ENCODE assay signal across 1 cellular context in the genomic region with DNA sequence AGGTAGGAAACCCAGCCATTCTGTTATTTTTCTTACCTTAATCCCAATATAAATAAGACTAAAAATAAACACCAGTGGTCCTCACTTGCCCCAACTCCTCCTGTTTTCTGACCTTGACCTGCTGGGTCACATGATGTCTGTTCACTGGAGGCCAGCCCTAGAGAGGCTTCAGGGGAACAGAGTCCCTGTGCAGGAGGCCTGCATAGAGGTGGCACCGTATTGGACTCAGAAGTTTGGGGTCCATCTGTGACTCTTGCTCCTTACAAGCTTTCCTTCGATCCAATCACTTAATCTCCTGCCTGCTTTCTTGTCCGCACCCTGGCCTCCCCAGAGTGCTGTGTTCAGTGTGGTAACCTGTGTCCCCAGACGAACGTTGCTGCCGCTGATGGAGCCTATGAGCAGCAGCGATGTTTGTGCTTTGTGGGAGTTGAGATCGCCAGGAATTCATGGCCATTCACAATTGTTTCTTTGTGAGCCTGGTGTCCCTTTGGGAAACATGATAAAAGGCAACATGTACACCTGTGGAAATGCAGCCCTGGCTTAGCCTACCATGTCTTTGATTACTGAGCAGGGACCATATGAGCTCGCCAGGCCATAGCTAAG.
TF ChIP-seq lines count a peak whose summit lies in the region.

No MANE protein-coding gene starts in this region.

TF ChIP-seq in HepG2, 621 proteins besides CTCF, POLR2A, EP300 and RAD21 (continued from another document):
- TF ChIP-seq, protein P1, sequence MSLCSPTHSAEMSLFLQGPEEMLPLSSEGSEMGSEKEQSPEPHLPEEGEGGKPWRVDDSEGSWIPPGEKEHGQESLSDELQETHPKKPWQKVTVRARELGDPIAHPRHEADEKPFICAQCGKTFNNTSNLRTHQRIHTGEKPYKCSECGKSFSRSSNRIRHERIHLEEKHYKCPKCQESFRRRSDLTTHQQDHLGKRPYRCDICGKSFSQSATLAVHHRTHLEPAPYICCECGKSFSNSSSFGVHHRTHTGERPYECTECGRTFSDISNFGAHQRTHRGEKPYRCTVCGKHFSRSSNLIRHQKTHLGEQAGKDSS (CRISPR knock-in tag; IDR thresholded peaks at IDR 0.05; ENCODE audit: borderline replicate concordance, low read depth) = no peak
- TF ChIP-seq ZNF766 (CRISPR knock-in tag; IDR thresholded peaks at IDR 0.05; ENCODE audit: borderline replicate concordance) = no peak
- 0 out of 2 replicates have a peak, but pooled peaks have one; percentile 36 for TF ChIP-seq ZNF274 (CRISPR knock-in tag; IDR thresholded peaks at IDR 0.05)
- no peak for TF ChIP-seq TP53 (CRISPR knock-in tag; conservative IDR thresholded peaks at IDR 0.05)
- no peak for TF ChIP-seq POLR2AphosphoS2 (IDR thresholded peaks at IDR 0.05; ENCODE audit: low read depth, low read length)
- no peak for TF ChIP-seq CBX5 (CRISPR knock-in tag; IDR thresholded peaks at IDR 0.05; ENCODE audit: borderline replicate concordance)
- TF ChIP-seq, protein P2, sequence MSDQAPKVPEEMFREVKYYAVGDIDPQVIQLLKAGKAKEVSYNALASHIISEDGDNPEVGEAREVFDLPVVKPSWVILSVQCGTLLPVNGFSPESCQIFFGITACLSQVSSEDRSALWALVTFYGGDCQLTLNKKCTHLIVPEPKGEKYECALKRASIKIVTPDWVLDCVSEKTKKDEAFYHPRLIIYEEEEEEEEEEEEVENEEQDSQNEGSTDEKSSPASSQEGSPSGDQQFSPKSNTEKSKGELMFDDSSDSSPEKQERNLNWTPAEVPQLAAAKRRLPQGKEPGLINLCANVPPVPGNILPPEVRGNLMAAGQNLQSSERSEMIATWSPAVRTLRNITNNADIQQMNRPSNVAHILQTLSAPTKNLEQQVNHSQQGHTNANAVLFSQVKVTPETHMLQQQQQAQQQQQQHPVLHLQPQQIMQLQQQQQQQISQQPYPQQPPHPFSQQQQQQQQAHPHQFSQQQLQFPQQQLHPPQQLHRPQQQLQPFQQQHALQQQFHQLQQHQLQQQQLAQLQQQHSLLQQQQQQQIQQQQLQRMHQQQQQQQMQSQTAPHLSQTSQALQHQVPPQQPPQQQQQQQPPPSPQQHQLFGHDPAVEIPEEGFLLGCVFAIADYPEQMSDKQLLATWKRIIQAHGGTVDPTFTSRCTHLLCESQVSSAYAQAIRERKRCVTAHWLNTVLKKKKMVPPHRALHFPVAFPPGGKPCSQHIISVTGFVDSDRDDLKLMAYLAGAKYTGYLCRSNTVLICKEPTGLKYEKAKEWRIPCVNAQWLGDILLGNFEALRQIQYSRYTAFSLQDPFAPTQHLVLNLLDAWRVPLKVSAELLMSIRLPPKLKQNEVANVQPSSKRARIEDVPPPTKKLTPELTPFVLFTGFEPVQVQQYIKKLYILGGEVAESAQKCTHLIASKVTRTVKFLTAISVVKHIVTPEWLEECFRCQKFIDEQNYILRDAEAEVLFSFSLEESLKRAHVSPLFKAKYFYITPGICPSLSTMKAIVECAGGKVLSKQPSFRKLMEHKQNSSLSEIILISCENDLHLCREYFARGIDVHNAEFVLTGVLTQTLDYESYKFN (CRISPR knock-in tag; conservative IDR thresholded peaks at IDR 0.05) = 0 out of 2 replicates have a peak, but pooled peaks have one; percentile 28
- TF ChIP-seq, protein P3, sequence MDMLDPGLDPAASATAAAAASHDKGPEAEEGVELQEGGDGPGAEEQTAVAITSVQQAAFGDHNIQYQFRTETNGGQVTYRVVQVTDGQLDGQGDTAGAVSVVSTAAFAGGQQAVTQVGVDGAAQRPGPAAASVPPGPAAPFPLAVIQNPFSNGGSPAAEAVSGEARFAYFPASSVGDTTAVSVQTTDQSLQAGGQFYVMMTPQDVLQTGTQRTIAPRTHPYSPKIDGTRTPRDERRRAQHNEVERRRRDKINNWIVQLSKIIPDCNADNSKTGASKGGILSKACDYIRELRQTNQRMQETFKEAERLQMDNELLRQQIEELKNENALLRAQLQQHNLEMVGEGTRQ (IDR thresholded peaks at IDR 0.05; ENCODE audit: low read depth, low read length) = 0 out of 2 replicates have a peak, but pooled peaks have one; percentile 12
- TF ChIP-seq, protein P3 (CRISPR knock-in tag; IDR thresholded peaks at IDR 0.05; ENCODE audit: borderline replicate concordance) = no peak; the same call in 1 of the 2 replicates
- no peak for TF ChIP-seq ZSCAN20 (CRISPR knock-in tag; IDR thresholded peaks at IDR 0.05; ENCODE audit: borderline replicate concordance)
- TF ChIP-seq BCL6 (CRISPR knock-in tag; IDR thresholded peaks at IDR 0.05) = peak; percentile 42; the same call in 1 of the 2 replicates
- TF ChIP-seq AGO2 (optimal IDR thresholded peaks at IDR 0.05; ENCODE audit: low read depth, low read length) = no peak
- TF ChIP-seq, protein P4, sequence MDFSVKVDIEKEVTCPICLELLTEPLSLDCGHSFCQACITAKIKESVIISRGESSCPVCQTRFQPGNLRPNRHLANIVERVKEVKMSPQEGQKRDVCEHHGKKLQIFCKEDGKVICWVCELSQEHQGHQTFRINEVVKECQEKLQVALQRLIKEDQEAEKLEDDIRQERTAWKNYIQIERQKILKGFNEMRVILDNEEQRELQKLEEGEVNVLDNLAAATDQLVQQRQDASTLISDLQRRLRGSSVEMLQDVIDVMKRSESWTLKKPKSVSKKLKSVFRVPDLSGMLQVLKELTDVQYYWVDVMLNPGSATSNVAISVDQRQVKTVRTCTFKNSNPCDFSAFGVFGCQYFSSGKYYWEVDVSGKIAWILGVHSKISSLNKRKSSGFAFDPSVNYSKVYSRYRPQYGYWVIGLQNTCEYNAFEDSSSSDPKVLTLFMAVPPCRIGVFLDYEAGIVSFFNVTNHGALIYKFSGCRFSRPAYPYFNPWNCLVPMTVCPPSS (IDR thresholded peaks at IDR 0.05) = no peak
- no peak for TF ChIP-seq FOSL1 (CRISPR knock-in tag; IDR thresholded peaks at IDR 0.05; ENCODE audit: borderline replicate concordance)
- TF ChIP-seq KMT2A (CRISPR knock-in tag; IDR thresholded peaks at IDR 0.05) = no peak
- TF ChIP-seq, protein P5, sequence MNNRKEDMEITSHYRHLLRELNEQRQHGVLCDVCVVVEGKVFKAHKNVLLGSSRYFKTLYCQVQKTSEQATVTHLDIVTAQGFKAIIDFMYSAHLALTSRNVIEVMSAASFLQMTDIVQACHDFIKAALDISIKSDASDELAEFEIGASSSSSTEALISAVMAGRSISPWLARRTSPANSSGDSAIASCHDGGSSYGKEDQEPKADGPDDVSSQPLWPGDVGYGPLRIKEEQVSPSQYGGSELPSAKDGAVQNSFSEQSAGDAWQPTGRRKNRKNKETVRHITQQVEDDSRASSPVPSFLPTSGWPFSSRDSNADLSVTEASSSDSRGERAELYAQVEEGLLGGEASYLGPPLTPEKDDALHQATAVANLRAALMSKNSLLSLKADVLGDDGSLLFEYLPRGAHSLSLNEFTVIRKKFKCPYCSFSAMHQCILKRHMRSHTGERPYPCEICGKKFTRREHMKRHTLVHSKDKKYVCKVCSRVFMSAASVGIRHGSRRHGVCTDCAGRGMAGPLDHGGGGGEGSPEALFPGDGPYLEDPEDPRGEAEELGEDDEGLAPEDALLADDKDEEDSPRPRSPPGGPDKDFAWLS (CRISPR knock-in tag; IDR thresholded peaks at IDR 0.05; ENCODE audit: borderline replicate concordance) = no peak
- TF ChIP-seq, protein P6, sequence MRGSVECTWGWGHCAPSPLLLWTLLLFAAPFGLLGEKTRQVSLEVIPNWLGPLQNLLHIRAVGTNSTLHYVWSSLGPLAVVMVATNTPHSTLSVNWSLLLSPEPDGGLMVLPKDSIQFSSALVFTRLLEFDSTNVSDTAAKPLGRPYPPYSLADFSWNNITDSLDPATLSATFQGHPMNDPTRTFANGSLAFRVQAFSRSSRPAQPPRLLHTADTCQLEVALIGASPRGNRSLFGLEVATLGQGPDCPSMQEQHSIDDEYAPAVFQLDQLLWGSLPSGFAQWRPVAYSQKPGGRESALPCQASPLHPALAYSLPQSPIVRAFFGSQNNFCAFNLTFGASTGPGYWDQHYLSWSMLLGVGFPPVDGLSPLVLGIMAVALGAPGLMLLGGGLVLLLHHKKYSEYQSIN (CRISPR knock-in tag; IDR thresholded peaks at IDR 0.05; ENCODE audit: borderline replicate concordance) = 0 out of 2 replicates have a peak, but pooled peaks have one; percentile 66
- no peak for TF ChIP-seq ZBTB21 (CRISPR knock-in tag; IDR thresholded peaks at IDR 0.05)
- TF ChIP-seq, protein P7, sequence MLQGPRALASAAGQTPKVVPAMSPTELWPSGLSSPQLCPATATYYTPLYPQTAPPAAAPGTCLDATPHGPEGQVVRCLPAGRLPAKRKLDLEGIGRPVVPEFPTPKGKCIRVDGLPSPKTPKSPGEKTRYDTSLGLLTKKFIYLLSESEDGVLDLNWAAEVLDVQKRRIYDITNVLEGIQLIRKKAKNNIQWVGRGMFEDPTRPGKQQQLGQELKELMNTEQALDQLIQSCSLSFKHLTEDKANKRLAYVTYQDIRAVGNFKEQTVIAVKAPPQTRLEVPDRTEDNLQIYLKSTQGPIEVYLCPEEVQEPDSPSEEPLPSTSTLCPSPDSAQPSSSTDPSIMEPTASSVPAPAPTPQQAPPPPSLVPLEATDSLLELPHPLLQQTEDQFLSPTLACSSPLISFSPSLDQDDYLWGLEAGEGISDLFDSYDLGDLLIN (CRISPR knock-in tag; IDR thresholded peaks at IDR 0.05; ENCODE audit: borderline replicate concordance) = no peak
- peak; percentile 45; the same call in 1 of the 2 replicates for TF ChIP-seq ZKSCAN8 (CRISPR knock-in tag; IDR thresholded peaks at IDR 0.05; ENCODE audit: borderline replicate concordance)
- TF ChIP-seq EHMT2 (IDR thresholded peaks at IDR 0.05; ENCODE audit: borderline replicate concordance, low read depth, low read length) = no peak
- no peak for TF ChIP-seq ZNF335 (CRISPR knock-in tag; IDR thresholded peaks at IDR 0.05)
- no peak for TF ChIP-seq ZNF644 (CRISPR knock-in tag; IDR thresholded peaks at IDR 0.05; ENCODE audit: low read depth)
- TF ChIP-seq HOXA3 (CRISPR knock-in tag; IDR thresholded peaks at IDR 0.05) = peak; percentile 14; the same call in 1 of the 2 replicates
- TF ChIP-seq, protein P8, sequence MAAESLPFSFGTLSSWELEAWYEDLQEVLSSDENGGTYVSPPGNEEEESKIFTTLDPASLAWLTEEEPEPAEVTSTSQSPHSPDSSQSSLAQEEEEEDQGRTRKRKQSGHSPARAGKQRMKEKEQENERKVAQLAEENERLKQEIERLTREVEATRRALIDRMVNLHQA (CRISPR knock-in tag; IDR thresholded peaks at IDR 0.05) = no peak
- TF ChIP-seq PRMT3 (CRISPR knock-in tag; IDR thresholded peaks at IDR 0.05; ENCODE audit: borderline replicate concordance, low read depth) = no peak
- TF ChIP-seq ZNF24 (IDR thresholded peaks at IDR 0.05) = no peak
- no peak for TF ChIP-seq NRL (CRISPR knock-in tag; IDR thresholded peaks at IDR 0.05; ENCODE audit: borderline replicate concordance)
- TF ChIP-seq U2AF2 (IDR thresholded peaks at IDR 0.05; ENCODE audit: low read depth, low read length) = no peak
- TF ChIP-seq, protein P9, sequence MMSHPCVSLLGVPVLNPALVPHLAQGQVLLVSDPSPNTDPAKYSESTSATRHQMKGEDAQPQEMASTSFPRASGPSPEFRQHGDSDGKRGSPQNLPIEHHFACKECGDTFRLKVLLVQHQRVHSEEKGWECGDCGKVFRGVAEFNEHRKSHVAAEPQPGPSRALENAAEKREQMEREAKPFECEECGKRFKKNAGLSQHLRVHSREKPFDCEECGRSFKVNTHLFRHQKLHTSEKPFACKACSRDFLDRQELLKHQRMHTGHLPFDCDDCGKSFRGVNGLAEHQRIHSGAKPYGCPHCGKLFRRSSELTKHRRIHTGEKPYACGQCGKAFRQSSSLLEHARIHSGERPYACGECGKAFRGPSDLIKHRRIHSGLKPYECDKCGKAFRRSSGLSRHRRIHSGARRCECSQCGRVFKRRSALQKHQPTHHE (CRISPR knock-in tag; IDR thresholded peaks at IDR 0.05; ENCODE audit: borderline replicate concordance) = no peak
- TF ChIP-seq, protein P10, sequence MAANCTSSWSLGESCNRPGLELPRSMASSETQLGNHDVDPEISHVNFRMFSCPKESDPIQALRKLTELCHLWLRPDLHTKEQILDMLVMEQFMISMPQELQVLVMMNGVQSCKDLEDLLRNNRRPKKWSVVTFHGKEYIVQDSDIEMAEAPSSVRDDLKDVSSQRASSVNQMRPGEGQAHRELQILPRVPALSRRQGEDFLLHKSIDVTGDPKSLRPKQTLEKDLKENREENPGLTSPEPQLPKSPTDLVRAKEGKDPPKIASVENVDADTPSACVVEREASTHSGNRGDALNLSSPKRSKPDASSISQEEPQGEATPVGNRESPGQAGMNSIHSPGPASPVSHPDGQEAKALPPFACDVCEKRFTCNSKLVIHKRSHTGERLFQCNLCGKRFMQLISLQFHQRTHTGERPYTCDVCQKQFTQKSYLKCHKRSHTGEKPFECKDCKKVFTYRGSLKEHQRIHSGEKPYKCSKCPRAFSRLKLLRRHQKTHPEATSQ (CRISPR knock-in tag; IDR thresholded peaks at IDR 0.05; ENCODE audit: borderline replicate concordance) = no peak
- no peak for TF ChIP-seq NFYC (CRISPR knock-in tag; IDR thresholded peaks at IDR 0.05)
- TF ChIP-seq ZNF816 (CRISPR knock-in tag; IDR thresholded peaks at IDR 0.05; ENCODE audit: borderline replicate concordance) = no peak
- TF ChIP-seq SKI (IDR thresholded peaks at IDR 0.05; ENCODE audit: partially characterized antibody) = no peak
- TF ChIP-seq, protein P11, sequence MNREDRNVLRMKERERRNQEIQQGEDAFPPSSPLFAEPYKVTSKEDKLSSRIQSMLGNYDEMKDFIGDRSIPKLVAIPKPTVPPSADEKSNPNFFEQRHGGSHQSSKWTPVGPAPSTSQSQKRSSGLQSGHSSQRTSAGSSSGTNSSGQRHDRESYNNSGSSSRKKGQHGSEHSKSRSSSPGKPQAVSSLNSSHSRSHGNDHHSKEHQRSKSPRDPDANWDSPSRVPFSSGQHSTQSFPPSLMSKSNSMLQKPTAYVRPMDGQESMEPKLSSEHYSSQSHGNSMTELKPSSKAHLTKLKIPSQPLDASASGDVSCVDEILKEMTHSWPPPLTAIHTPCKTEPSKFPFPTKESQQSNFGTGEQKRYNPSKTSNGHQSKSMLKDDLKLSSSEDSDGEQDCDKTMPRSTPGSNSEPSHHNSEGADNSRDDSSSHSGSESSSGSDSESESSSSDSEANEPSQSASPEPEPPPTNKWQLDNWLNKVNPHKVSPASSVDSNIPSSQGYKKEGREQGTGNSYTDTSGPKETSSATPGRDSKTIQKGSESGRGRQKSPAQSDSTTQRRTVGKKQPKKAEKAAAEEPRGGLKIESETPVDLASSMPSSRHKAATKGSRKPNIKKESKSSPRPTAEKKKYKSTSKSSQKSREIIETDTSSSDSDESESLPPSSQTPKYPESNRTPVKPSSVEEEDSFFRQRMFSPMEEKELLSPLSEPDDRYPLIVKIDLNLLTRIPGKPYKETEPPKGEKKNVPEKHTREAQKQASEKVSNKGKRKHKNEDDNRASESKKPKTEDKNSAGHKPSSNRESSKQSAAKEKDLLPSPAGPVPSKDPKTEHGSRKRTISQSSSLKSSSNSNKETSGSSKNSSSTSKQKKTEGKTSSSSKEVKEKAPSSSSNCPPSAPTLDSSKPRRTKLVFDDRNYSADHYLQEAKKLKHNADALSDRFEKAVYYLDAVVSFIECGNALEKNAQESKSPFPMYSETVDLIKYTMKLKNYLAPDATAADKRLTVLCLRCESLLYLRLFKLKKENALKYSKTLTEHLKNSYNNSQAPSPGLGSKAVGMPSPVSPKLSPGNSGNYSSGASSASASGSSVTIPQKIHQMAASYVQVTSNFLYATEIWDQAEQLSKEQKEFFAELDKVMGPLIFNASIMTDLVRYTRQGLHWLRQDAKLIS (CRISPR knock-in tag; IDR thresholded peaks at IDR 0.05) = no peak
